In the genomic region with DNA sequence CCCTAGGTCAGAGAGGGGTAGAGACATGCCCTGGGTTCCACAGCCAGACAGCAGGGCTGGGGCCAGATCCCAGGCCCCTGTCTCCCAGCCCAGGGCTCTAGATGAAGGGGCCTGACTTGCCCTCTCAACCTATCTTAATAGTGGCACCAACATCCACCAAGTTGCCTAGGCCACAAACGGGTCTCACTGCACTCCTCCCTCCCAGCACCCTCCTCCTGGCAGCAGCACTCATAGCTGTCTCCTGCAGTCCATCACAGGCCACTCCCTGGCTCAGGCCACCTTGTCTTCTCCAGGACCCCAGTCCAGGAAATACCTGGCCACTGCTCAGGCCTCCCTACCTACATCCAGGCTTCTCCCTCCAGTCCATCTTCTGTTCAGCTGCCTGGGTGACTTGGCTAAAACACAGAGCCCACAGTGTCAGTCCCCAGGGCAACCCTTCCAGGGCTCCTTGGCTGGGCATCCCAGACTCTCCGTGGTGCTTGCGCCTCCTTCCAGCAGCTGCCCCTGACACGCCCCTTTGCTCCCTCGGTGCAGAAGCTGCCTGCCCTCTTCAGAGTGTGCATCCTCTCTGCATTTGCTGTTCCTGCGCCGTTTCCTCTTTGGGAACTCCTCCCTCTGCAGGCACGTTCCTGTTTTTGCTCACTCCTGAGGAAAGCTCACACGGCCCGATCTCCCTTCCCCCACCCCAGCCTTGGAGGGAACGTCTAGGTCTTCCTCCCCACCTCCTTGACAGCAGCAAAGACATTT, we compare ENCODE assay signal across 8 cellular contexts.
DNase-seq lines count a peak whose midpoint lies in the region; TF ChIP-seq lines count a peak whose summit lies in the region.

No MANE protein-coding gene starts in this region.

- DNase-seq in GF-D8 (lab: John Stamatoyannopoulos, UW) (peak; percentile 70), SKM-1 treated with dmso at 0.1 percent for 144 hours (lab: John Stamatoyannopoulos, UW; ENCODE audit: unreplicated experiment) (peak; percentile 90), foreskin fibroblast (peak in 1 of 2 donors; percentile 62), pons (ENCODE audit: low spot score) (peak; percentile 41), GM19240 (ENCODE audit: insufficient read length, low spot score) (no peak), NCI-H1048 (lab: John Stamatoyannopoulos, UW) (no peak), inferior parietal cortex (ENCODE audit: extremely low spot score) (no peak)
- DNase-seq in central memory CD4-positive, alpha-beta T cell, result no peak

- peak; percentile 6 for TF ChIP-seq CTCF in foreskin fibroblast (IDR thresholded peaks at IDR 0.05; ENCODE audit: low read depth, low read length)

- no peak overlapping the region for H3K4me3 ChIP-seq in foreskin fibroblast (ENCODE audit: low read depth in 1 of 2, low read length in 2 of 2)

Comparison
In these comparisons a context has a peak if more than half of its experiments do, and no peak if none do; other contexts are left out.
1. DNase-seq: peak in GF-D8 (single experiment), SKM-1 treated with dmso at 0.1 percent for 144 hours (single experiment) and pons (single experiment); none in central memory CD4-positive, alpha-beta T cell (single experiment), GM19240 (single experiment), NCI-H1048 (single experiment) and inferior parietal cortex (single experiment).